ENCODE assay signal across 16 cellular contexts in the genomic region with DNA sequence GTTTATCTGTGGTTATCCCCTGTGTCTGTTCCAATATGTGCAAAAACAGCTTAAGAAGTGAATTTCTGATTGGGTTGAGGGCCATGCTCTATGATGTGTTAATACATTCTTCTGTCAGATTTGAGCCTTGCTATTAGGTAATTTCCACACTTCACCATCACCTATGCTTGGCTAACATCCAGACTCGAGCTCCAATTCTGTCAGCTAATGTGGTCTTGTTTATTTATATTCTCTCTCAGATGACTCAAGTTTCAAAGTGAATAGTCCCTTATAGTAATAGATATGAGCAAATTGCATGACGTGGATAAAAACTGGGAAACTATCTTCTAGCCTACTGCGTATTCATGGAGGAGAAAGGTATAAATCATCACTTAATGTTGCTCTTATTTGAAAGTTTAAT.
A peak's percentile ranks its signal among the peaks of the same experiment; 100 is the strongest.
DNase-seq lines count a peak whose midpoint lies in the region; ATAC-seq, FAIRE-seq and TF ChIP-seq lines count a peak whose summit lies in the region.
"Had no signal": no experiment of that assay in that cellular context is flagged by ENCODE, and none has a peak within 500 bp of the region (broad histone marks: within the 10 kb centered on the region; RNA-seq: fewer than 3 reads in every experiment).

No MANE protein-coding gene starts in this region.

- intact Hi-C loops in endothelial cell of umbilical vein (cut with micrococcal nuclease) (no loop called here), head of caudate nucleus (cut with DNase I) (no loop called here)

- peak; percentile 15 for DNase-seq in EL
- DNase-seq in NCI-H2196 treated with DMSO at 0.1 percent for 48 hours (lab: John Stamatoyannopoulos, UW; ENCODE audit: unreplicated experiment): peak; percentile 30
- DNase-seq in endothelial cell of umbilical vein (ENCODE audit: low read depth, low spot score): peak; percentile 12
- DNase-seq in stimulated activated CD4-positive, alpha-beta T cell treated with anti-CD3 and anti-CD28 coated beads, Interleukin-2, amount 100 ng/mL, for 24 hours: no peak
- DNase-seq in glutamatergic neuron: no peak
- no peak for DNase-seq in head of caudate nucleus
- DNase-seq: activated CD4-positive, alpha-beta T cell treated with anti-CD3 and anti-CD28 coated beads, Interleukin-2, amount 50 U/mL, for 1 hour; DMS 273 treated with DMSO at 0.1 percent for 48 hours; hypothalamus; lower lobe of right lung; NCI-H524 treated with DMSO at 0.1 percent for 48 hours had no signal

- H3K4me1 ChIP-seq in endothelial cell of umbilical vein (ENCODE audit: control insufficient read depth, extremely low read depth, insufficient read depth, low read length): peaks cover 12% of the 10 kb centered on the region
- H3K4me1 ChIP-seq: lower lobe of right lung had no signal

- CTCF ChIA-PET in endothelial cell of umbilical vein (lab: Charles Lee): no interaction called here

- H3K27me3 ChIP-seq in endothelial cell of umbilical vein (ENCODE audit: control insufficient read depth in 2 of 2, insufficient read depth in 2 of 2, low read length in 2 of 2): peaks cover 6 to 7% of the 10 kb centered on the region in 2 experiments

- H3K79me2 ChIP-seq in endothelial cell of umbilical vein (ENCODE audit: control insufficient read depth, insufficient read depth, low read length): no peaks in the 10 kb centered on the region

- H3K4me2 ChIP-seq in endothelial cell of umbilical vein (ENCODE audit: insufficient read depth, low read length): no peak overlapping the region

- H3K9me3 Mint-ChIP-seq in glutamatergic neuron (ENCODE audit: unreplicated experiment): no peaks in the 10 kb centered on the region
- H3K9me3 Mint-ChIP-seq: activated T-helper 2 cell treated with anti-CD3 and anti-CD28 coated beads, Interferon-gamma antibody, Interleukin-2, Interleukin-4, amounts not matched to agents 10 μg/mL and 5 μg/mL and 100 μg/mL, durations not matched to agents 14 hours and 24 hours and 36 hours; neural crest cell had no signal

- H4K20me1 ChIP-seq in endothelial cell of umbilical vein (replicated peaks; ENCODE audit: control insufficient read depth, extremely low read depth, insufficient read depth, low read length): no peaks in the 10 kb centered on the region

- no peak overlapping the region for H2AFZ ChIP-seq in endothelial cell of umbilical vein (ENCODE audit: low read depth, low read length)

- dilution Hi-C loops in endothelial cell of umbilical vein (cut with MboI; ENCODE audit: extremely low pct_ligation_motif_present, low sequenced_read_pairs): no loop called here

- POLR2A ChIA-PET in endothelial cell of umbilical vein (lab: Charles Lee): no interaction called here

- no peak overlapping the region for H3K4me3 ChIP-seq in endothelial cell of umbilical vein (replicated peaks in 1 of 3; ENCODE audit: insufficient read depth in 1 of 3, low read depth in 1 of 3, low read length in 3 of 3)
- H3K4me3 ChIP-seq: lower lobe of right lung had no signal

- H3K9me3 ChIP-seq in endothelial cell of umbilical vein (replicated peaks; ENCODE audit: control insufficient read depth, insufficient read depth, low read length): no peaks in the 10 kb centered on the region
- H3K9me3 ChIP-seq: lower lobe of right lung had no signal

- H3K27me3 Mint-ChIP-seq in glutamatergic neuron (ENCODE audit: unreplicated experiment): no peaks in the 10 kb centered on the region

- H3K9ac ChIP-seq in endothelial cell of umbilical vein (replicated peaks; ENCODE audit: extremely low read depth, insufficient read depth, low read length): no peak overlapping the region

- TF ChIP-seq CTCF in endothelial cell of umbilical vein (IDR thresholded peaks at IDR 0.05; ENCODE audit: extremely low read depth in 1 of 2, insufficient read depth in 1 of 2, low read depth in 1 of 2, low read length in 2 of 2) (no peak), glutamatergic neuron (IDR thresholded peaks at IDR 0.05; ENCODE audit: partially characterized antibody, unreplicated experiment) (no peak)

- ATAC-seq in HG03432 (IDR thresholded peaks at IDR 0.05; ENCODE audit: unreplicated experiment) (peak; percentile 78), HG03045 (IDR thresholded peaks at IDR 0.05; ENCODE audit: unreplicated experiment) (no peak)
- ATAC-seq: lower lobe of right lung had no signal

- H3K4me3 Mint-ChIP-seq in glutamatergic neuron (ENCODE audit: unreplicated experiment): no peak overlapping the region
- H3K4me3 Mint-ChIP-seq: neural crest cell; stimulated activated naive CD8-positive, alpha-beta T cell treated with anti-CD3 and anti-CD28 coated beads, Interleukin-15, Interleukin-2, amounts not matched to agents 100 ng/mL and 50 ng/mL, for 24 hours had no signal

- H3K36me3 ChIP-seq in endothelial cell of umbilical vein (ENCODE audit: control insufficient read depth in 2 of 2, extremely low read depth in 1 of 2, insufficient read depth in 2 of 2, low read length in 2 of 2): no peaks in the 10 kb centered on the region
- H3K36me3 ChIP-seq: lower lobe of right lung had no signal

- no peak for TF ChIP-seq POLR2A in endothelial cell of umbilical vein (IDR thresholded peaks at IDR 0.05; ENCODE audit: low read depth, low read length)

- H3K27ac ChIP-seq in endothelial cell of umbilical vein (ENCODE audit: insufficient read depth, low read depth, low read length): no peak overlapping the region
- H3K27ac ChIP-seq: lower lobe of right lung had no signal

- no TSS peak for BruUV-seq in endothelial cell of umbilical vein (replicated peaks; lab: Mats Ljungman, UMichigan)

- no peak overlapping the region for H3K27ac Mint-ChIP-seq in glutamatergic neuron (ENCODE audit: unreplicated experiment)
- H3K27ac Mint-ChIP-seq: activated T-helper 2 cell treated with anti-CD3 and anti-CD28 coated beads, Interferon-gamma antibody, Interleukin-2, Interleukin-4, amounts not matched to agents 10 μg/mL and 5 μg/mL and 100 μg/mL, durations not matched to agents 14 hours and 24 hours and 36 hours; stimulated activated naive CD8-positive, alpha-beta T cell treated with anti-CD3 and anti-CD28 coated beads, Interleukin-15, Interleukin-2, amounts not matched to agents 100 ng/mL and 50 ng/mL, for 24 hours had no signal

- no peaks in the 10 kb centered on the region for H3K36me3 Mint-ChIP-seq in glutamatergic neuron (ENCODE audit: unreplicated experiment)

- no peak for FAIRE-seq in endothelial cell of umbilical vein (lab: Jason Lieb, UNC)

- no peaks in the 10 kb centered on the region for H3K4me1 Mint-ChIP-seq in glutamatergic neuron (ENCODE audit: low read depth, unreplicated experiment)
- H3K4me1 Mint-ChIP-seq: neural crest cell had no signal

- no peaks in the 10 kb centered on the region for H3K9me1 ChIP-seq in endothelial cell of umbilical vein (replicated peaks; ENCODE audit: control insufficient read depth, extremely low read depth, insufficient read depth, low read length)

TF ChIP-seq in endothelial cell of umbilical vein, 7 proteins besides CTCF, POLR2A, EP300 and RAD21:
- TF ChIP-seq GATA2 (IDR thresholded peaks at IDR 0.05; ENCODE audit: insufficient read depth, insufficient read length, low read depth, low read length): no peak
- no peak for TF ChIP-seq EZH2 (IDR thresholded peaks at IDR 0.05; ENCODE audit: borderline replicate concordance, low read depth, low read length, severe bottlenecking)
- TF ChIP-seq FOS (IDR thresholded peaks at IDR 0.05; ENCODE audit: borderline replicate concordance, insufficient read depth, low read length): no peak
- TF ChIP-seq, protein P1, sequence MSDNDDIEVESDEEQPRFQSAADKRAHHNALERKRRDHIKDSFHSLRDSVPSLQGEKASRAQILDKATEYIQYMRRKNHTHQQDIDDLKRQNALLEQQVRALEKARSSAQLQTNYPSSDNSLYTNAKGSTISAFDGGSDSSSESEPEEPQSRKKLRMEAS (IDR thresholded peaks at IDR 0.05; ENCODE audit: insufficient read depth, insufficient read length): no peak

Comparison
In these comparisons a context has a peak if more than half of its experiments do, and no peak if none do; other contexts are left out.
1. DNase-seq: peak in EL (single experiment), NCI-H2196 treated with DMSO at 0.1 percent for 48 hours (single experiment) and endothelial cell of umbilical vein (single experiment); none in stimulated activated CD4-positive, alpha-beta T cell treated with anti-CD3 and anti-CD28 coated beads, Interleukin-2, amount 100 ng/mL, for 24 hours (0 of 2), glutamatergic neuron (single experiment) and head of caudate nucleus (0 of 42).